8 cellular contexts compared by ENCODE assay signal in the genomic region with DNA sequence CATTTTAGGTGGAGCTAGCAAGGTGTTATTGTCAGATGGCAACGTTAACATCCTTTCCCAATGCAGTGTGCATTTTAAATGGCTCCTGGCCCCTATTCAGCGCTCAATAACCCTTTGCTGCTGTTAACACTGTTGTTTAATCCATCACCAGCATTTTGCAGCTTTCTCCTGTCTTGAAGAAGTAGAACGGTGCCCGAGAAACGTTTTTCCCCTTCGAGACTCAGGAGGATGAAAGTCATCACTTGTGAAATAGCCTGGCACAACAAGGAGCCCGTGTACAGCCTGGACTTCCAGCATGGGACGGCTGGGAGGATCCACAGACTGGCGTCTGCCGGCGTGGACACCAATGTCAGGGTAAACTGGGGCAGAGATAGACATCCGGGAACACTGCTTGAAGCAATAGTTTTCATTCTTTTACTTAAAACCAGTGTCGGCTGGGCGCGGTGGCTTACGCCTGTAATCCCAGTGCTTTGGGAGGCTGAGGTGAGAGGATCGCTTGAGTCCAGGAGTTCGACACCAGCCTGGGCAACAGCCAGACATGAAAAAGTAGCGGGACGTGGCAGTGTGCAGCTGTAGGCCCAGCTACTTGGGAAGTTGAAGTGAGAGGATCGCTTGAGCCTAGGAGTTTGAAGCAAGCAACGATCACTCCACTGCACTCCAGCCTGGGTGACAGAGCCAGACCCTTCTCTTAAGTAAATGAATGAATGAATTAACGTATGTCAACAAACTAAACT. TPM values are rescaled to one million over a fixed set of nuclear protein-coding genes. Genes with fewer than 3 reads are reported as not detected.
DNase-seq lines count a peak whose midpoint lies in the region; ATAC-seq and TF ChIP-seq lines count a peak whose summit lies in the region.

No MANE protein-coding gene starts in this region.

- peak overlapping the region; percentile 66 for H3K4me3 ChIP-seq in CD8-positive, alpha-beta T cell (ENCODE audit: low read depth, low read length)
- H3K4me3 ChIP-seq in HUES48 (ENCODE audit: low read depth, low read length) (peak overlapping the region; percentile 64), breast epithelium (peak overlapping the region; percentile 62 to 83 (median 66)), mucosa of descending colon (peak overlapping the region; percentile 38)

- H3K4me3 Mint-ChIP-seq in CD8-positive, alpha-beta T cell: peak overlapping the region; percentile 86

- no peaks in the 10 kb centered on the region for H3K9me3 ChIP-seq in CD8-positive, alpha-beta T cell (ENCODE audit: low read length)
- H3K9me3 ChIP-seq in HUES48 (ENCODE audit: control insufficient read depth, insufficient read depth, low read length) (no peaks in the 10 kb centered on the region), breast epithelium (no peaks in the 10 kb centered on the region), mucosa of descending colon (no peaks in the 10 kb centered on the region)

- ATAC-seq in CD8-positive, alpha-beta T cell: no peak
- ATAC-seq in mucosa of descending colon (no peak), sciatic nerve (no peak), HG03025 (IDR thresholded peaks at IDR 0.05; ENCODE audit: low FRiP score, unreplicated experiment) (no peak)

- H3K27ac Mint-ChIP-seq in CD8-positive, alpha-beta T cell: peak overlapping the region; percentile 55

- no peak for DNase-seq in CD8-positive, alpha-beta T cell
- DNase-seq in breast epithelium (ENCODE audit: low spot score in 2 of 2): no peak
- no peak for DNase-seq in mucosa of descending colon
- DNase-seq in sciatic nerve (ENCODE audit: low spot score): no peak
- no peak for DNase-seq in NCI-H1417 (lab: John Stamatoyannopoulos, UW)
- DNase-seq in stimulated activated CD4-positive, alpha-beta T cell treated with anti-CD3 and anti-CD28 coated beads, Interleukin-15, amount 100 ng/mL, for 24 hours: no peak

- peak overlapping the region; percentile 37 for H3K27ac ChIP-seq in CD8-positive, alpha-beta T cell (ENCODE audit: low read depth, low read length)
- H3K27ac ChIP-seq in HUES48 (ENCODE audit: low read depth, low read length) (peak overlapping the region; percentile 47), breast epithelium (peak overlapping the region; percentile 77 to 78)

- no peaks in the 10 kb centered on the region for H3K27me3 ChIP-seq in CD8-positive, alpha-beta T cell (ENCODE audit: insufficient read depth, low read length)
- H3K27me3 ChIP-seq in HUES48 (ENCODE audit: control insufficient read depth, insufficient read depth, low read length): no peaks in the 10 kb centered on the region
- H3K27me3 ChIP-seq in breast epithelium: no peaks in the 10 kb centered on the region

- TF ChIP-seq POLR2A in breast epithelium (IDR thresholded peaks at IDR 0.05): no peak

- H3K4me1 ChIP-seq in CD8-positive, alpha-beta T cell (ENCODE audit: insufficient read depth, low read length): peaks cover 6% of the 10 kb centered on the region
- H3K4me1 ChIP-seq in HUES48 (ENCODE audit: control insufficient read depth, insufficient read depth, low read length) (peaks cover 8% of the 10 kb centered on the region; the same call in 1 of the 2 replicates), breast epithelium (no peaks in the 10 kb centered on the region), mucosa of descending colon (ENCODE audit: low read depth) (peaks cover 5% of the 10 kb centered on the region)

- no peaks in the 10 kb centered on the region for H3K27me3 Mint-ChIP-seq in CD8-positive, alpha-beta T cell (ENCODE audit: low read depth)

- H3K9ac ChIP-seq in HUES48 (ENCODE audit: low read depth, low read length): no peak overlapping the region

- CTCF ChIA-PET in CD8-positive, alpha-beta T cell (lab: Charles Lee): interaction anchor here (0.8 to 1.6 kb wide), 2 partner anchors 11 to 245 kb away, joined by 4 read pairs; no protein-coding TSS in a partner anchor

- H3K36me3 Mint-ChIP-seq in CD8-positive, alpha-beta T cell: peaks cover 3% of the 10 kb centered on the region

- POLR2A ChIA-PET in CD8-positive, alpha-beta T cell (lab: Charles Lee): no interaction called here

- peaks cover 7% of the 10 kb centered on the region for H3K4me1 Mint-ChIP-seq in CD8-positive, alpha-beta T cell (ENCODE audit: low read depth)

- intact Hi-C loops in CD8-positive, alpha-beta T cell (cut with DNase I, micrococcal nuclease): loop anchor here (1.0 to 5.0 kb wide), 2 partner anchors 230 to 314 kb away; a partner anchor contains a TSS
- intact Hi-C loops in breast epithelium (cut with DNase I; ENCODE audit: low total_unique reads) (no loop called here), mucosa of descending colon (cut with DNase I, micrococcal nuclease) (no loop called here), sciatic nerve (cut with DNase I) (no loop called here)

- no peak for TF ChIP-seq CTCF in CD8-positive, alpha-beta T cell (IDR thresholded peaks at IDR 0.05)
- TF ChIP-seq CTCF in breast epithelium (IDR thresholded peaks at IDR 0.05): no peak
- no peak for TF ChIP-seq CTCF in mucosa of descending colon (IDR thresholded peaks at IDR 0.05)

- H3K36me3 ChIP-seq in CD8-positive, alpha-beta T cell (ENCODE audit: insufficient read depth, low read length): no peaks in the 10 kb centered on the region
- H3K36me3 ChIP-seq in HUES48 (ENCODE audit: control insufficient read depth, insufficient read depth, low read length) (peaks cover 14% of the 10 kb centered on the region), breast epithelium (no peaks in the 10 kb centered on the region), mucosa of descending colon (ENCODE audit: low read depth) (no peaks in the 10 kb centered on the region)

- no peaks in the 10 kb centered on the region for H3K9me3 Mint-ChIP-seq in CD8-positive, alpha-beta T cell

RNA-seq across cellular contexts. Expression of a gene that starts 0.9 kb away (rescaled TPM):
- total RNA-seq in CD8-positive, alpha-beta T cell: 1 to 10 TPM; 2.0 to 3.9 TPM
- total RNA-seq in breast epithelium: 1 to 10 TPM in 2 of 3 donors, under 1 TPM in 1; 0.64 to 2.8 (median 1.6) TPM
- 1 to 10 TPM; 1.4 to 4.7 (median 1.5) TPM for total RNA-seq in mucosa of descending colon
- total RNA-seq in sciatic nerve: 2.5 TPM

Comparison
In these comparisons a context has a peak if more than half of its experiments do, and no peak if none do; other contexts are left out.
1. intact Hi-C loops: an anchor here in CD8-positive, alpha-beta T cell (1.0 to 5.0 kb wide); none called in breast epithelium, mucosa of descending colon and sciatic nerve.